ENCODE assay signal across 14 cellular contexts in genomic region chr22:43897751-43898261, GRCh38. TPM values are rescaled to one million over a fixed set of nuclear protein-coding genes. Genes with fewer than 3 reads are reported as not detected.
DNase-seq lines count a peak whose midpoint lies in the region; ATAC-seq and TF ChIP-seq lines count a peak whose summit lies in the region.
"Had no signal": no experiment of that assay in that cellular context is flagged by ENCODE, and none has a peak within 500 bp of the region (broad histone marks: within the 10 kb centered on the region; RNA-seq: fewer than 3 reads in every experiment).

No MANE protein-coding gene starts in this region.

- H3K27me3 ChIP-seq in colonic mucosa, result no peaks in the 10 kb centered on the region

- no peaks in the 10 kb centered on the region for H3K4me1 Mint-ChIP-seq in activated T-helper 17 cell treated with anti-CD3 and anti-CD28 coated beads, Interleukin-2, amount 50 U/mL, for 72 hours
- H3K4me1 Mint-ChIP-seq: activated CD4-positive, alpha-beta T cell treated with anti-CD3 and anti-CD28 coated beads, Interleukin-2, amount 10 ng/mL, durations not matched to agents 24 days and 14 days; CD4-positive, alpha-beta memory T cell had no signal

- H3K4me3 ChIP-seq in colonic mucosa, result no peak overlapping the region
- no peak overlapping the region for H3K4me3 ChIP-seq in lower leg skin (ENCODE audit: low read depth, poor library complexity, severe bottlenecking)
- H3K4me3 ChIP-seq: thoracic aorta had no signal

- no peak for TF ChIP-seq CTCF in colonic mucosa (IDR thresholded peaks at IDR 0.05)
- no peak for TF ChIP-seq CTCF in lower leg skin (IDR thresholded peaks at IDR 0.05)

- intact Hi-C loops in colonic mucosa (cut with DNase I) (no loop called here), lower leg skin (cut with DNase I; ENCODE audit: low total_unique reads) (no loop called here)

- H3K4me1 ChIP-seq in colonic mucosa, result no peaks in the 10 kb centered on the region

- ATAC-seq in activated T-helper 17 cell treated with anti-CD3 and anti-CD28 coated beads, Interleukin-2, amount 50 U/mL, for 72 hours (replicated peaks), result peak; percentile 95

- H3K9me3 ChIP-seq in colonic mucosa, result no peaks in the 10 kb centered on the region
- H3K9me3 ChIP-seq: neutrophil, thoracic aorta had no signal

- DNase-seq in A172 (ENCODE audit: low spot score) (peak; percentile 54), EL (peak; percentile 74), islet precursor cell (peak; percentile 78), colonic mucosa (no peak), lower leg skin (ENCODE audit: low spot score in 2 of 2) (no peak), DMS79 (lab: John Stamatoyannopoulos, UW) (no peak)
- no peak for DNase-seq in activated CD8-positive, alpha-beta memory T cell treated with anti-CD3 and anti-CD28 coated beads, Interleukin-2, amount 50 U/mL, for 48 hours
- DNase-seq: activated CD4-positive, alpha-beta T cell treated with anti-CD3 and anti-CD28 coated beads, Interleukin-2, amount 10 ng/mL, durations not matched to agents 24 days and 14 days; CD4-positive, alpha-beta memory T cell; kidney; NCI-H510A treated with DMSO at 0.1 percent for 48 hours had no signal

- no peak overlapping the region for H3K4me3 Mint-ChIP-seq in activated T-helper 17 cell treated with anti-CD3 and anti-CD28 coated beads, Interleukin-2, amount 50 U/mL, for 72 hours
- H3K4me3 Mint-ChIP-seq: activated CD4-positive, alpha-beta T cell treated with anti-CD3 and anti-CD28 coated beads, Interleukin-2, amount 10 ng/mL, durations not matched to agents 24 days and 14 days; CD4-positive, alpha-beta memory T cell had no signal

- H3K27ac ChIP-seq in colonic mucosa, result no peak overlapping the region
- H3K27ac ChIP-seq: neutrophil, thoracic aorta had no signal

- no peaks in the 10 kb centered on the region for H3K9me3 Mint-ChIP-seq in activated T-helper 17 cell treated with anti-CD3 and anti-CD28 coated beads, Interleukin-2, amount 50 U/mL, for 72 hours
- H3K9me3 Mint-ChIP-seq: activated CD4-positive, alpha-beta T cell treated with anti-CD3 and anti-CD28 coated beads, Interleukin-2, amount 10 ng/mL, durations not matched to agents 24 days and 14 days; CD4-positive, alpha-beta memory T cell had no signal

- peak overlapping the region; percentile 61 for H3K27ac Mint-ChIP-seq in activated T-helper 17 cell treated with anti-CD3 and anti-CD28 coated beads, Interleukin-2, amount 50 U/mL, for 72 hours
- H3K27ac Mint-ChIP-seq: activated CD4-positive, alpha-beta T cell treated with anti-CD3 and anti-CD28 coated beads, Interleukin-2, amount 10 ng/mL, durations not matched to agents 24 days and 14 days; CD4-positive, alpha-beta memory T cell had no signal

- H3K27me3 Mint-ChIP-seq in activated T-helper 17 cell treated with anti-CD3 and anti-CD28 coated beads, Interleukin-2, amount 50 U/mL, for 72 hours, result peaks cover 18% of the 10 kb centered on the region

- no peaks in the 10 kb centered on the region for H3K36me3 Mint-ChIP-seq in activated T-helper 17 cell treated with anti-CD3 and anti-CD28 coated beads, Interleukin-2, amount 50 U/mL, for 72 hours (ENCODE audit: low read depth)
- H3K36me3 Mint-ChIP-seq: CD4-positive, alpha-beta memory T cell had no signal

- H3K36me3 ChIP-seq in colonic mucosa, result no peaks in the 10 kb centered on the region
- H3K36me3 ChIP-seq: neutrophil, thoracic aorta had no signal

- no peak overlapping the region for H3K9ac ChIP-seq in colonic mucosa (ENCODE audit: low read depth in 2 of 2, low read length in 2 of 2)

- no peak for TF ChIP-seq POLR2A in lower leg skin (IDR thresholded peaks at IDR 0.05)

- WGBS in lower leg skin, 2 donors, result 42 to 63% methylated on average over 12 of the region's 12 CpGs

RNA-seq across cellular contexts. Expression of gene PNPLA5, which starts 6.0 kb away (rescaled TPM):
- not detected in 2 replicates for total RNA-seq in A172 (2014; rRNA removed; shearing (Covaris generic))
- total RNA-seq in activated T-helper 17 cell treated with anti-CD3 and anti-CD28 coated beads, Interleukin-2, amount 50 U/mL, for 72 hours, result not detected
- total RNA-seq in colonic mucosa (not detected), lower leg skin (1 to 10 TPM in 3 of 4 donors, not detected in 1; 1.7 to 9.7 (median 4.8) TPM)
- total RNA-seq: activated CD4-positive, alpha-beta T cell treated with anti-CD3 and anti-CD28 coated beads, Interleukin-2, amount 10 ng/mL, durations not matched to agents 24 days and 14 days; CD4-positive, alpha-beta memory T cell; kidney; thoracic aorta had no signal

RNA-seq across cellular contexts. Expression of gene PNPLA3, which starts 25.8 kb away (rescaled TPM):
- total RNA-seq in A172 (2014; rRNA removed; shearing (Covaris generic)), result 0.96 and 2.0 TPM in 2 replicates
- total RNA-seq in activated T-helper 17 cell treated with anti-CD3 and anti-CD28 coated beads, Interleukin-2, amount 50 U/mL, for 72 hours, result under 1 TPM; 0.13 to 0.16 TPM
- total RNA-seq in colonic mucosa, result 1 to 10 TPM in 1 of 2 donors, under 1 TPM in 1; 0.15 to 1.6 TPM
- 10 to 100 TPM; 14.0 to 22.9 (median 20.4) TPM for total RNA-seq in lower leg skin
- total RNA-seq: CD4-positive, alpha-beta memory T cell; thoracic aorta had no signal

RNA-seq across cellular contexts. Expression of gene SULT4A1, which starts 35.5 kb away (rescaled TPM):
- 0.50 and 0.53 TPM in 2 replicates for total RNA-seq in A172 (2014; rRNA removed; shearing (Covaris generic))
- under 1 TPM in 1 of 2 donors, not detected in 1; 0.11 TPM for total RNA-seq in activated T-helper 17 cell treated with anti-CD3 and anti-CD28 coated beads, Interleukin-2, amount 50 U/mL, for 72 hours
- total RNA-seq in colonic mucosa, result under 1 TPM; 0.10 to 0.82 TPM
- not detected for total RNA-seq in lower leg skin
- total RNA-seq: activated CD4-positive, alpha-beta T cell treated with anti-CD3 and anti-CD28 coated beads, Interleukin-2, amount 10 ng/mL, durations not matched to agents 24 days and 14 days; CD4-positive, alpha-beta memory T cell; thoracic aorta had no signal

RNA-seq across cellular contexts. Expression of gene SAMM50, which starts 57.4 kb away (rescaled TPM):
- total RNA-seq in A172 (2014; rRNA removed; shearing (Covaris generic)), result 31.2 and 31.4 TPM in 2 replicates
- total RNA-seq in activated T-helper 17 cell treated with anti-CD3 and anti-CD28 coated beads, Interleukin-2, amount 50 U/mL, for 72 hours, result 10 to 100 TPM; 31.7 to 57.2 TPM
- total RNA-seq in colonic mucosa (10 to 100 TPM; 40.7 to 49.5 TPM), lower leg skin (10 to 100 TPM; 23.2 to 36.0 (median 32.3) TPM)

Comparison
In these comparisons a context has a peak if more than half of its experiments do, and no peak if none do; other contexts are left out.
1. DNase-seq: peak in A172 (single experiment), EL (single experiment) and islet precursor cell (single experiment); none in colonic mucosa (single experiment), lower leg skin (0 of 2), DMS79 (single experiment) and activated CD8-positive, alpha-beta memory T cell treated with anti-CD3 and anti-CD28 coated beads, Interleukin-2, amount 50 U/mL, for 48 hours (single experiment).